9 cellular contexts compared by ENCODE assay signal in genomic region chr7:1919539-1920265, GRCh38.
DNase-seq lines count a peak whose midpoint lies in the region; ATAC-seq and TF ChIP-seq lines count a peak whose summit lies in the region.
"Had no signal": no experiment of that assay in that cellular context is flagged by ENCODE, and none has a peak within 500 bp of the region (broad histone marks: within the 10 kb centered on the region; RNA-seq: fewer than 3 reads in every experiment).

No MANE protein-coding gene starts in this region.

- H3K4me3 Mint-ChIP-seq in natural killer cell = peak overlapping the region; percentile 95

- H3K27ac Mint-ChIP-seq in natural killer cell = peak overlapping the region; percentile 26 to 82

- intact Hi-C loops in natural killer cell (cut with micrococcal nuclease) = no loop called here

- H3K4me1 Mint-ChIP-seq in natural killer cell = peaks cover 33 to 47% of the 10 kb centered on the region in 2 donors

- no peak for TF ChIP-seq CTCF in natural killer cell (IDR thresholded peaks at IDR 0.05)

- no peak overlapping the region for H3K27ac ChIP-seq in effector memory CD4-positive, alpha-beta T cell (ENCODE audit: insufficient read depth, low read length, poor library complexity, severe bottlenecking)
- H3K27ac ChIP-seq: parathyroid adenoma had no signal

- H3K4me1 ChIP-seq in effector memory CD4-positive, alpha-beta T cell (ENCODE audit: control insufficient read depth, insufficient read depth, low read length, poor library complexity, severe bottlenecking) = peaks cover 35% of the 10 kb centered on the region
- H3K4me1 ChIP-seq: parathyroid adenoma had no signal

- no peaks in the 10 kb centered on the region for H3K36me3 Mint-ChIP-seq in natural killer cell

- H3K27me3 ChIP-seq in effector memory CD4-positive, alpha-beta T cell (replicated peaks; ENCODE audit: control insufficient read depth, insufficient read depth, low read length, poor library complexity, severe bottlenecking) = no peaks in the 10 kb centered on the region

- H3K9me3 ChIP-seq in effector memory CD4-positive, alpha-beta T cell (ENCODE audit: control insufficient read depth, low read length) = no peaks in the 10 kb centered on the region

- peak overlapping the region; percentile 53 for H3K4me3 ChIP-seq in effector memory CD4-positive, alpha-beta T cell (ENCODE audit: insufficient read depth, low read depth, low read length, poor library complexity, severe bottlenecking)

- H3K36me3 ChIP-seq in effector memory CD4-positive, alpha-beta T cell (ENCODE audit: control insufficient read depth, insufficient read depth, low read length) = peaks cover 3% of the 10 kb centered on the region

- no peaks in the 10 kb centered on the region for H3K27me3 Mint-ChIP-seq in natural killer cell (ENCODE audit: low read depth in 2 of 2)

- DNase-seq in CD1c-positive myeloid dendritic cell (ENCODE audit: extremely low spot score) = peak; percentile 75
- DNase-seq in HuH-7.5 (ENCODE audit: low spot score) = peak; percentile 62
- no peak for DNase-seq in effector memory CD4-positive, alpha-beta T cell
- DNase-seq in natural killer cell = no peak
- DNase-seq in NCI-H524 (lab: John Stamatoyannopoulos, UW) = no peak
- no peak for DNase-seq in SW480 (ENCODE audit: low spot score)
- DNase-seq in NOMO-1 (lab: John Stamatoyannopoulos, UW; ENCODE audit: unreplicated experiment in 2 of 2) = no peak
- no peak for DNase-seq in Kasumi-1 (lab: John Stamatoyannopoulos, UW)

- no peaks in the 10 kb centered on the region for H3K9me3 Mint-ChIP-seq in natural killer cell

- peak; percentile 15 to 53 (median 44) for ATAC-seq in natural killer cell

Comparison
In these comparisons a context has a peak if more than half of its experiments do, and no peak if none do; other contexts are left out.
1. DNase-seq: peak in CD1c-positive myeloid dendritic cell (single experiment) and HuH-7.5 (single experiment); none in effector memory CD4-positive, alpha-beta T cell (0 of 3), natural killer cell (single experiment), NCI-H524 (0 of 2), SW480 (single experiment), NOMO-1 (0 of 2) and Kasumi-1 (0 of 2).